ENCODE assay signal across 12 cellular contexts in the genomic region with DNA sequence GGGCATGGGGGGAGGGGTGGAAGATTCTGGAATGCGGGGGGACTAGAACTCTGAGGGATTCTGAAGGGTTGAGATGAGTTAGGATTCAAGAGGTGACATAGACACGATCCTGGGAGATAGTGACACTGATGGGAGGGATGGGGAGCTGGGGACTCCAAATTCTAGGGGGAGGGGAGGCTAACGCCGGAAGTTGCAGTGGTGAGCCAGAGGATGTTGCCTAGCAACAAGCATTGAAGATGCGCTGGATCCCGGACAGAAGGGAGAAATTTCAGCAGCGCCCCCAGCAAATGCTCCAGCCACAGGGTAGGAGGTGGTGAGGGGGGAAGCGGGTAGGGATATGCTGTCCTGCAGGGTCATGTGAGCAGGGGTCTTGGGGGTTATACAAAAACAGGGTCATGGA. TPM values are rescaled to one million over a fixed set of nuclear protein-coding genes. Genes with fewer than 3 reads are reported as not detected.
A peak's percentile ranks its signal among the peaks of the same experiment; 100 is the strongest.
DNase-seq lines count a peak whose midpoint lies in the region; ATAC-seq and TF ChIP-seq lines count a peak whose summit lies in the region.
"Had no signal": no experiment of that assay in that cellular context is flagged by ENCODE, and none has a peak within 500 bp of the region (broad histone marks: within the 10 kb centered on the region; RNA-seq: fewer than 3 reads in every experiment).

No MANE protein-coding gene starts in this region.

- in situ Hi-C loops in G401 (cut with HindIII; ENCODE audit: low sequenced_read_pairs): no loop called here

- peaks cover 26 to 40% (median 31%) of the 10 kb centered on the region in 11 experiments for H3K27me3 ChIP-seq in BLaER1 treated with 17β-estradiol and CSF1 and Interleukin-3, amounts not matched to agents 10 nM and 100 nM
- H3K27me3 ChIP-seq in HCT116 (ENCODE audit: insufficient read depth, low read length): no peaks in the 10 kb centered on the region
- H3K27me3 ChIP-seq: brain microvascular endothelial cell, SJCRH30 had no signal

- BruUV-seq in HCT116 (replicated peaks; lab: Mats Ljungman, UMichigan): no TSS peak

- no peak for TF ChIP-seq POLR2A in HCT116 (IDR thresholded peaks at IDR 0.05; ENCODE audit: borderline replicate concordance, extremely low read depth, insufficient read depth, insufficient read length)

- H3K9me3 ChIP-seq in BLaER1 treated with 17β-estradiol and CSF1 and Interleukin-3, amounts not matched to agents 10 nM and 100 nM (replicated peaks in 1 of 11): no peaks in the 10 kb centered on the region
- H3K9me3 ChIP-seq in HCT116 (ENCODE audit: control insufficient read depth in 1 of 2, insufficient read depth in 1 of 2, low read depth in 1 of 2, low read length in 2 of 2): no peaks in the 10 kb centered on the region
- H3K9me3 ChIP-seq: SJCRH30 had no signal

- no peak for ATAC-seq in HCT116
- no peak for ATAC-seq in HG03159 (IDR thresholded peaks at IDR 0.05; ENCODE audit: unreplicated experiment)

- intact Hi-C loops in HCT116 (cut with micrococcal nuclease): no loop called here

- peak overlapping the region in 9 of 11 experiments; percentile 46 to 80 (median 68); a peak in 18 of 22 replicates for H3K4me2 ChIP-seq in BLaER1 treated with 17β-estradiol and CSF1 and Interleukin-3, amounts not matched to agents 10 nM and 100 nM
- peak overlapping the region; percentile 62 for H3K4me2 ChIP-seq in HCT116 (ENCODE audit: low read length)

- POLR2A ChIA-PET in HCT116 (lab: Charles Lee): interaction anchor here (1.0 to 1.3 kb wide), 2 partner anchors 10 to 19 kb away, joined by 3 to 7 read pairs; no protein-coding TSS in a partner anchor
- POLR2A ChIA-PET in RWPE1 (lab: Yijun Ruan, JAX; ENCODE audit: low non-redundant PET): interaction anchor here (0.6 kb wide), 1 partner anchor 416 kb away, joined by 6 read pairs; no protein-coding TSS in a partner anchor

- no peak overlapping the region for H3K9ac ChIP-seq in BLaER1 treated with 17β-estradiol and CSF1 and Interleukin-3, amounts not matched to agents 10 nM and 100 nM
- peak overlapping the region; percentile 32; the same call in 1 of the 2 replicates for H3K9ac ChIP-seq in HCT116 (ENCODE audit: low read length)

- H3K27ac ChIP-seq in BLaER1 treated with 17β-estradiol and CSF1 and Interleukin-3, amounts not matched to agents 10 nM and 100 nM: peak overlapping the region in 1 of 11 experiments; percentile 9; a peak in 1 of 22 replicates
- H3K27ac ChIP-seq in HCT116 (ENCODE audit: low read depth, low read length) (peak overlapping the region; percentile 43), RWPE1 (peak overlapping the region; percentile 44)
- H3K27ac ChIP-seq: brain microvascular endothelial cell, SJCRH30 had no signal

- TF ChIP-seq CTCF in HCT116 (IDR thresholded peaks at IDR 0.05 in 2 of 3, conservative IDR thresholded peaks at IDR 0.05 in 1 of 3; ENCODE audit: borderline replicate concordance in 1 of 3, insufficient read depth in 1 of 3, low read depth in 2 of 3, low read length in 2 of 3) (no peak), RWPE1 (conservative IDR thresholded peaks at IDR 0.05; ENCODE audit: low read depth) (no peak), GM20000 (IDR thresholded peaks at IDR 0.05; ENCODE audit: extremely low read depth, missing control alignments) (no peak)

- H2AFZ ChIP-seq in HCT116 (ENCODE audit: low read depth, low read length, poor library complexity, severe bottlenecking): no peak overlapping the region

- H3K36me3 ChIP-seq in BLaER1 treated with 17β-estradiol and CSF1 and Interleukin-3, amounts not matched to agents 10 nM and 100 nM: peaks cover 18 to 34% (median 26%) of the 10 kb centered on the region in 11 experiments; a peak in 21 of 22 replicates
- no peaks in the 10 kb centered on the region for H3K36me3 ChIP-seq in HCT116 (ENCODE audit: control insufficient read depth in 1 of 2, insufficient read depth in 2 of 2, low read length in 2 of 2)
- H3K36me3 ChIP-seq: brain microvascular endothelial cell, SJCRH30 had no signal

- H3K9me2 ChIP-seq in HCT116 (ENCODE audit: insufficient read depth): no peaks in the 10 kb centered on the region

- H3K4me1 ChIP-seq in BLaER1 treated with 17β-estradiol and CSF1 and Interleukin-3, amounts not matched to agents 10 nM and 100 nM: peaks cover 28 to 60% (median 46%) of the 10 kb centered on the region in 10 experiments
- peaks cover 23 to 54% of the 10 kb centered on the region in 2 experiments for H3K4me1 ChIP-seq in HCT116 (ENCODE audit: control insufficient read depth in 1 of 2, insufficient read depth in 2 of 2, low read length in 2 of 2)

- H3K79me2 ChIP-seq in HCT116 (ENCODE audit: insufficient read depth, low read length): peaks cover 5% of the 10 kb centered on the region; the same call in 1 of the 2 replicates

- CTCF ChIA-PET in HCT116 (lab: Charles Lee): interaction anchor here (0.6 to 1.4 kb wide), 5 partner anchors 16 to 289 kb away, joined by 3 to 4 read pairs (median 3); partner anchors contain the start of gene EGLN2
- CTCF ChIA-PET in RWPE1 (lab: Yijun Ruan, JAX): interaction anchor here (0.6 to 0.7 kb wide), 3 partner anchors 130 to 292 kb away, joined by 3 to 5 read pairs (median 4); no protein-coding TSS in a partner anchor

- H3K4me3 ChIP-seq in BLaER1 treated with 17β-estradiol and CSF1 and Interleukin-3, amounts not matched to agents 10 nM and 100 nM: no peak overlapping the region
- no peak overlapping the region for H3K4me3 ChIP-seq in HCT116 (replicated peaks in 1 of 2; ENCODE audit: low read depth in 1 of 2, low read length in 2 of 2)

- TF ChIP-seq RAD21 in HCT116 (IDR thresholded peaks at IDR 0.05; ENCODE audit: low read depth): no peak

- DNase-seq in HCT116 (ENCODE audit: low read depth, low spot score) (no peak), RWPE1 (ENCODE audit: low spot score) (no peak), left kidney (ENCODE audit: low read depth, low spot score) (peak; percentile 34), G401 (ENCODE audit: low spot score) (no peak), GM20000 (ENCODE audit: low spot score) (no peak)
- no peak for DNase-seq in stimulated activated naive CD4-positive, alpha-beta T cell treated with Interleukin-2 at 50 U/mL for 16 hours (lab: John Stamatoyannopoulos, UW)
- DNase-seq: activated T-cell treated with anti-CD3 and anti-CD28 coated beads, Interleukin-2, amount 50 U/mL, for 72 hours; NCI-H526 treated with DMSO at 0.1 percent for 48 hours had no signal

- RAD21 ChIA-PET in HCT116 (lab: Charles Lee; ENCODE audit: low non-redundant PET in 1 of 2, low total read pairs in 2 of 2, uncharacterized antibody in 2 of 2, unreplicated experiment in 2 of 2): no interaction called here

- peaks cover 0 to 21% (median 0%) of the 10 kb centered on the region in 11 experiments; a peak in 6 of 22 replicates for H4K20me1 ChIP-seq in BLaER1 treated with 17β-estradiol and CSF1 and Interleukin-3, amounts not matched to agents 10 nM and 100 nM
- H4K20me1 ChIP-seq in HCT116 (ENCODE audit: insufficient read depth): no peaks in the 10 kb centered on the region

TF ChIP-seq in HCT116, 20 proteins besides CTCF, POLR2A, EP300 and RAD21:
- TF ChIP-seq TCF7L2 (IDR thresholded peaks at IDR 0.05; ENCODE audit: borderline replicate concordance, extremely low read depth, insufficient read depth, insufficient read length): no peak

RNA-seq across cellular contexts. Expression of gene LTBP4, which starts 6.9 kb away (rescaled TPM):
- 310 TPM for total RNA-seq in HCT116 (2021; ENCODE audit: unreplicated experiment)
- polyA plus RNA-seq in HCT116 (2012): 248 and 382 TPM in 2 replicates
- 54.8 and 64.4 TPM in 2 replicates for total RNA-seq in G401 (2014; rRNA removed; shearing (Covaris generic))

RNA-seq across cellular contexts. Expression of gene SHKBP1, which starts 17.6 kb away (rescaled TPM):
- 97.4 TPM for total RNA-seq in HCT116 (2021; ENCODE audit: unreplicated experiment)
- polyA plus RNA-seq in HCT116 (2012): 95.7 and 104 TPM in 2 replicates
- 74.5 and 115 TPM in 2 replicates for total RNA-seq in G401 (2014; rRNA removed; shearing (Covaris generic))
